Comparison of ENCODE assay signal across 8 cellular contexts in genomic region chr4:153151535-153152452, GRCh38. TPM values are rescaled to one million over a fixed set of nuclear protein-coding genes. Genes with fewer than 3 reads are reported as not detected.
A peak's percentile ranks its signal among the peaks of the same experiment; 100 is the strongest.
DNase-seq lines count a peak whose midpoint lies in the region; ATAC-seq, FAIRE-seq and TF ChIP-seq lines count a peak whose summit lies in the region.

No MANE protein-coding gene starts in this region.

- H3K4me3 Mint-ChIP-seq in CD14-positive monocyte (peak overlapping the region; percentile 62 to 95), H9 (peak overlapping the region; percentile 1 to 66; a peak in 4 of 5 replicates)
- peak overlapping the region; percentile 91 for H3K4me3 Mint-ChIP-seq in activated T-helper 17 cell treated with anti-CD3 and anti-CD28 coated beads, Interleukin-2, amount 50 U/mL, for 72 hours

- H2BK12ac ChIP-seq in H9 (ENCODE audit: insufficient read length, low read depth, low read length), result no peak overlapping the region

- H3K4me1 ChIP-seq in H9 (ENCODE audit: insufficient read depth, low read length), result peaks cover 3% of the 10 kb centered on the region; the same call in 1 of the 2 replicates
- peaks cover 3% of the 10 kb centered on the region for H3K4me1 ChIP-seq in right cardiac atrium (ENCODE audit: control insufficient read depth, insufficient read depth, low read length)

- H2AK5ac ChIP-seq in H9 (ENCODE audit: insufficient read length, low read length), result no peak overlapping the region

- H3K27me3 Mint-ChIP-seq in CD14-positive monocyte (ENCODE audit: low read depth in 3 of 3) (peaks cover 24 to 32% (median 26%) of the 10 kb centered on the region in 3 donors), H9 (ENCODE audit: low read depth) (peaks cover 62% of the 10 kb centered on the region)
- no peaks in the 10 kb centered on the region for H3K27me3 Mint-ChIP-seq in activated T-helper 17 cell treated with anti-CD3 and anti-CD28 coated beads, Interleukin-2, amount 50 U/mL, for 72 hours

- H3K9me3 Mint-ChIP-seq in CD14-positive monocyte (peaks cover 0 to 1% (median 0%) of the 10 kb centered on the region in 7 donors), H9 (peaks cover 0 to 5% of the 10 kb centered on the region in 2 experiments; a peak in 1 of 5 replicates)
- no peaks in the 10 kb centered on the region for H3K9me3 Mint-ChIP-seq in activated T-helper 17 cell treated with anti-CD3 and anti-CD28 coated beads, Interleukin-2, amount 50 U/mL, for 72 hours

- H3K79me1 ChIP-seq in H9 (ENCODE audit: insufficient read depth, low read depth, low read length, poor library complexity, severe bottlenecking), result no peaks in the 10 kb centered on the region

- no peaks in the 10 kb centered on the region for H3K79me2 ChIP-seq in H9 (ENCODE audit: insufficient read depth, low read length)

- no peak overlapping the region for H4K8ac ChIP-seq in H9 (replicated peaks; ENCODE audit: insufficient read length, low read depth, low read length)

- no peak for TF ChIP-seq CTCF in CD14-positive monocyte (IDR thresholded peaks at IDR 0.05)
- no peak for TF ChIP-seq CTCF in H9 (conservative IDR thresholded peaks at IDR 0.05)
- TF ChIP-seq CTCF in retinal pigment epithelial cell (conservative IDR thresholded peaks at IDR 0.05; ENCODE audit: low read depth, low read length), result no peak

- no peaks in the 10 kb centered on the region for H3K9me3 ChIP-seq in H9 (ENCODE audit: control insufficient read depth, low read depth, low read length)
- H3K9me3 ChIP-seq in right cardiac atrium (ENCODE audit: control insufficient read depth, low read length), result no peaks in the 10 kb centered on the region

- H3K18ac ChIP-seq in H9 (ENCODE audit: insufficient read length, low read depth, low read length), result no peak overlapping the region

- H3K4ac ChIP-seq in H9 (ENCODE audit: low read depth, low read length), result no peak overlapping the region

- intact Hi-C loops in CD14-positive monocyte (cut with micrococcal nuclease), result loop anchor here in 1 of 2 donors (10.0 kb wide), 1 partner anchor 193 kb away; the partner anchor contains the start of gene MND1
- intact Hi-C loops in right cardiac atrium (cut with DNase I), result loop anchor here in 1 of 4 donors (5.0 kb wide), 1 partner anchor 431 kb away; no protein-coding TSS in a partner anchor

- H3K4me1 Mint-ChIP-seq in CD14-positive monocyte (peaks cover 37% of the 10 kb centered on the region), H9 (peaks cover 32 to 53% of the 10 kb centered on the region in 2 experiments)
- peaks cover 12% of the 10 kb centered on the region for H3K4me1 Mint-ChIP-seq in activated T-helper 17 cell treated with anti-CD3 and anti-CD28 coated beads, Interleukin-2, amount 50 U/mL, for 72 hours

- H2AFZ ChIP-seq in H9 (ENCODE audit: low read length), result no peak overlapping the region

- no peak overlapping the region for H3T11ph ChIP-seq in H9 (ENCODE audit: low read length)

- no peak overlapping the region for H2BK120ac ChIP-seq in H9 (ENCODE audit: low read depth, low read length, poor library complexity, severe bottlenecking)

- no peak overlapping the region for H2BK5ac ChIP-seq in H9 (ENCODE audit: insufficient read length, low read length)

- no peak overlapping the region for H2BK15ac ChIP-seq in H9 (ENCODE audit: low read depth, low read length)

- DNase-seq in CD14-positive monocyte (ENCODE audit: low spot score), result no peak
- peak; percentile 91 for DNase-seq in H9
- DNase-seq in NCI-H2196 (lab: John Stamatoyannopoulos, UW; ENCODE audit: unreplicated experiment), result peak; percentile 79
- peak in 2 of 3 donors; percentile 57 to 63 for DNase-seq in right cardiac atrium
- peak; percentile 54 for DNase-seq in retinal pigment epithelial cell (ENCODE audit: low read depth)
- DNase-seq in HTR-8/SVneo (ENCODE audit: insufficient read length, low spot score), result no peak

- H3K27me3 ChIP-seq in H9 (ENCODE audit: insufficient read depth, low read length), result peaks cover 13% of the 10 kb centered on the region; the same call in 1 of the 2 replicates
- peaks cover 3% of the 10 kb centered on the region for H3K27me3 ChIP-seq in right cardiac atrium (ENCODE audit: control insufficient read depth, insufficient read depth)

- H3K4me3 ChIP-seq in right cardiac atrium (ENCODE audit: low read length) (no peak overlapping the region), retinal pigment epithelial cell (ENCODE audit: low read length) (peak overlapping the region; percentile 62)

- H4K5ac ChIP-seq in H9 (ENCODE audit: insufficient read length, low read depth, low read length), result no peak overlapping the region

- H3K36me3 Mint-ChIP-seq in CD14-positive monocyte, result no peaks in the 10 kb centered on the region
- no peaks in the 10 kb centered on the region for H3K36me3 Mint-ChIP-seq in H9 (ENCODE audit: insufficient read depth in 1 of 3, low read depth in 3 of 3)
- H3K36me3 Mint-ChIP-seq in activated T-helper 17 cell treated with anti-CD3 and anti-CD28 coated beads, Interleukin-2, amount 50 U/mL, for 72 hours (ENCODE audit: low read depth), result no peaks in the 10 kb centered on the region

- no peak overlapping the region for H3K23ac ChIP-seq in H9 (ENCODE audit: insufficient read length, low read depth, low read length)

- peaks cover 17% of the 10 kb centered on the region for H3K23me2 ChIP-seq in H9 (ENCODE audit: insufficient read length, low read depth, low read length, poor library complexity, severe bottlenecking)

- H3K4me2 ChIP-seq in H9 (ENCODE audit: insufficient read depth, insufficient read length, low read length), result peak overlapping the region; percentile 94

- no peak overlapping the region for H2BK20ac ChIP-seq in H9 (ENCODE audit: low read depth, low read length, poor library complexity, severe bottlenecking)

- no peaks in the 10 kb centered on the region for H4K20me1 ChIP-seq in H9 (ENCODE audit: control insufficient read depth, insufficient read depth, insufficient read length)

- H3K9ac ChIP-seq in H9 (ENCODE audit: extremely low read depth, insufficient read length, low read length), result no peak overlapping the region

- H4K91ac ChIP-seq in H9 (ENCODE audit: insufficient read length, low read depth, low read length), result no peak overlapping the region

- no peak for FAIRE-seq in HTR-8/SVneo (lab: Jason Lieb, UNC)

- no peak for ATAC-seq in activated T-helper 17 cell treated with anti-CD3 and anti-CD28 coated beads, Interleukin-2, amount 50 U/mL, for 72 hours (replicated peaks)
- ATAC-seq in right cardiac atrium, result no peak
- no peak for ATAC-seq in HG03571 (IDR thresholded peaks at IDR 0.05; ENCODE audit: unreplicated experiment)

- H3K27ac Mint-ChIP-seq in CD14-positive monocyte (peak overlapping the region; percentile 73 to 89 (median 83)), H9 (no peak overlapping the region)
- no peak overlapping the region for H3K27ac Mint-ChIP-seq in activated T-helper 17 cell treated with anti-CD3 and anti-CD28 coated beads, Interleukin-2, amount 50 U/mL, for 72 hours

- no peak overlapping the region for H3K56ac ChIP-seq in H9 (ENCODE audit: insufficient read length, low read depth, low read length)

- H3K27ac ChIP-seq in H9 (ENCODE audit: insufficient read length, low read depth, low read length) (no peak overlapping the region), right cardiac atrium (ENCODE audit: low read length) (no peak overlapping the region)

- no peak overlapping the region for H3K14ac ChIP-seq in H9 (ENCODE audit: insufficient read depth, low read length)

- WGBS in H9 (ENCODE audit: extremely low coverage, insufficient read length, low lambda C conversion rate), result no CpG with 5 or more reads among the region's 31 CpGs
- WGBS in right cardiac atrium, result 36% methylated on average over 31 of the region's 31 CpGs

RNA-seq across cellular contexts. Expression of gene TRIM2, which starts 52.4 kb away (rescaled TPM):
- under 1 TPM; 0.50 to 0.96 TPM for polyA plus RNA-seq in CD14-positive monocyte
- total RNA-seq in H9 (2021), result 28.9 and 29.0 TPM in 2 replicates
- total RNA-seq in activated T-helper 17 cell treated with anti-CD3 and anti-CD28 coated beads, Interleukin-2, amount 50 U/mL, for 72 hours, result 1 to 10 TPM; 1.0 to 1.6 TPM
- total RNA-seq in right cardiac atrium, result 10 to 100 TPM; 28.0 to 45.3 (median 31.0) TPM
- 7.6 TPM for polyA plus RNA-seq in right cardiac atrium

Comparison
In these comparisons a context has a peak if more than half of its experiments do, and no peak if none do; other contexts are left out.
1. DNase-seq: peak in H9 (single experiment), NCI-H2196 (single experiment), right cardiac atrium (2 of 3) and retinal pigment epithelial cell (single experiment); none in CD14-positive monocyte (single experiment) and HTR-8/SVneo (single experiment).
2. H3K27ac Mint-ChIP-seq: peak in CD14-positive monocyte (7 of 7); none in H9 (0 of 3) and activated T-helper 17 cell treated with anti-CD3 and anti-CD28 coated beads, Interleukin-2, amount 50 U/mL, for 72 hours (single experiment).
3. H3K4me3 Mint-ChIP-seq: peak in every context shown above with its lines; median percentile 91 in activated T-helper 17 cell treated with anti-CD3 and anti-CD28 coated beads, Interleukin-2, amount 50 U/mL, for 72 hours; 78 in CD14-positive monocyte; 34 in H9.
4. RNA of gene TRIM2, which starts 52.4 kb away (total RNA-seq): 28.0 to 45.3 TPM in right cardiac atrium and 28.9 to 29.0 TPM in H9; 1.0 to 1.6 TPM in activated T-helper 17 cell treated with anti-CD3 and anti-CD28 coated beads, Interleukin-2, amount 50 U/mL, for 72 hours; every median in the first group is over 10 times any median in the second.